ENCODE assay signal across 17 cellular contexts in the genomic region with DNA sequence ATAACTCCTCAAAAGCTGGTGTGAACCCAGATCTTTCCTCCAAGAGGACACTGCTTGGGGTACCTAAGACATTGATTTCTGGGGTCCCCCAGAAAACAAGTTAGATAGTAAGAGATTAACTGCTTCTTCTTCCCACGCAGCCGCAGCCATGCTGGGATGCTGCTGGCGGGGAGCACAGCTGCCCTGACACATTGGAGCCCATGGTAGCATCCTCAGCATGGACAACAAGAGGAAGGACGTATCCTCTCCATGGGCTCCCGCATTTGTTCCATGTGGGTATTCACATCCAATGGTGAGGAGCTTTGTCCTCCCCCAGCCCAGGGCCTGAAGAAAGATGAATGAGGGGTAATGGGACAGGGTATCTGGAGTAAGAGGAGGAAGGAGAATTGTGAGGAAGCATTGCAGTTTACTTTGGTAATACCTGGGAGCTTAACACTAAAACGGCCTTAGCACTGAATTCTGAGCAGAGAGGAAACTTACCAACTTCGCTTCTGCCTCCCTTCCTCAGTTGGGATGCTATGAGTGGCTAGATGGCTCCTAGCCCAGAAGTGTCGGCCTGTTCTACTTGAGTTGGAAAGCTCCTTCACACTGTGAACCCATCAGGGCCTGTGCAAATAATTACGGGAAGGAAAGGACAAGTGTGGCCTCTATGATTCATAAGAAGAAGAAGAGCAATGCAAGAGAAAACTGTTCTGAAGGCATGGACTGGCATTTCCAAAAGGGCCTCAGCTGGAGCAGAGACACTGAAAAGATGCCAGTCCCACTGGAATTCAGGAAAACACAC. TPM values are rescaled to one million over a fixed set of nuclear protein-coding genes. Genes with fewer than 3 reads are reported as not detected.
"Had no signal": no experiment of that assay in that cellular context is flagged by ENCODE, and none has a peak within 500 bp of the region (broad histone marks: within the 10 kb centered on the region; RNA-seq: fewer than 3 reads in every experiment).

No MANE protein-coding gene starts in this region.

- H3K27ac ChIP-seq: ascending aorta, right atrium auricular region, thoracic aorta had no signal

- ATAC-seq: activated T-helper 17 cell treated with anti-CD3 and anti-CD28 coated beads, Interleukin-2, amount 50 U/mL, for 72 hours; naive thymus-derived CD4-positive, alpha-beta T cell; stimulated activated naive CD8-positive, alpha-beta T cell treated with anti-CD3 and anti-CD28 coated beads, Interleukin-15, amount 100 ng/mL, for 72 hours had no signal

- H3K27me3 ChIP-seq: ascending aorta, right atrium auricular region had no signal

- H3K4me1 ChIP-seq: ascending aorta, right atrium auricular region had no signal

- H3K36me3 ChIP-seq: ascending aorta, right atrium auricular region, thoracic aorta had no signal

- DNase-seq: activated CD4-positive, alpha-beta T cell treated with anti-CD3 and anti-CD28 coated beads for 1 hour; activated CD4-positive, alpha-beta T cell treated with anti-CD3 and anti-CD28 coated beads, Interleukin-2, amount 50 U/mL, for 4 hours; activated naive CD4-positive, alpha-beta T cell treated with anti-CD3 and anti-CD28 coated beads, Interleukin-2, amount 10 ng/mL, durations not matched to agents 7 days and 5 days; endodermal cell; kidney glomerular epithelial cell; naive thymus-derived CD4-positive, alpha-beta T cell; stimulated activated naive CD8-positive, alpha-beta T cell treated with anti-CD3 and anti-CD28 coated beads, Interleukin-15, amount 100 ng/mL, for 72 hours had no signal

- H3K9me3 ChIP-seq: ascending aorta, right atrium auricular region, thoracic aorta had no signal

- H3K4me3 ChIP-seq: ascending aorta, right atrium auricular region, thoracic aorta had no signal

RNA-seq across cellular contexts. Expression of gene C10orf120, which starts 43.9 kb away (rescaled TPM):
- total RNA-seq: activated T-helper 17 cell treated with anti-CD3 and anti-CD28 coated beads, Interleukin-2, amount 50 U/mL, for 72 hours; ascending aorta; bronchial epithelial cell; dermis microvascular lymphatic vessel endothelial cell; endodermal cell; epithelial cell of proximal tubule; frontal cortex; lower leg skin; naive thymus-derived CD4-positive, alpha-beta T cell; right atrium auricular region; T-helper 1 cell treated with Interleukin-12 subunit alpha and Interleukin-12 subunit beta and Interleukin-4 antibody, amounts not matched to agents 30 ng/mL and 1 ng/mL, for 36 hours; thoracic aorta had no signal
